ENCODE assay signal across 8 cellular contexts in the genomic region with DNA sequence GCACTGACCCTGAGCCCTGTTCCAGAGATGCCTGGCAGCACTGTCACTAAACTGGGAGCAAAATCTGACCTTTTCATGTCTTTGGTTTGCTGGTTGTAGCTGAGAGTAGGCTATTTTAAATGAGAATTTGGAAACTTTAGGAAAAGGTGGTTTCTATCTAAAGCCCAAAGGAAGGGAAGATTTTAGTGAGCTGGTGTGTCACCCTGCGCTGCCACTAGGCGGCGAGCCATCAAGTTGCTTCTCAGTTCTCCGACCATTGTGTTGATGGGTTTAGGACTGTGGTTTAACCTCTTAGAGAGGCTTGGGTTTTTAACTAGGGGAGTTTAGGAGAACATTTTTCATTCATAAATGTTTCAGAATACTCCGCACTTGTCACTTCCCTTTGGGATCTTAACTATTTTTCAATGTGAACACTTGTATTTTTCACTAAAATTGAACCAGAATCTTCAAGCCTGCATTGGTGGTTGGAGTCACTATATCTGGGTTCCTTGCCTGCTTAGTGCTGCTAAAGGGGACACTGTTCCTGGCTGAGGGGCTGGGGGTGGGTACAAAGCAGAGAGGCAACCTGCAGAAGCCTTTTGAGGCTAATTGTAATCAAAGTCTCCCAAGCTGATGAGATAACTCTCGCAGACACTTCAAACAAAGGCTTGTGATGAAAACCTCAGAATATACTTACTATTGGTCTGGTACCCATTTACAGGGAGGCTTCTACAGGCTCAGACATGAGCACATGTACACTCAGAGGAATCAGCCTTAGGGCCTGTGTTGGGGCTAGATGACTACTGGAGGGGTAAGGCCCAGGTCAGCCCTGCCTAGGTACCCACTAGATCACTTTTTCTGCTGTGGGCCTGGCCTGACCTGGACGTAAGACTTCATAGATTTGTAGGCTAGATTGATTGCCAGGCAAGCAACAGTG. TPM values are rescaled to one million over a fixed set of nuclear protein-coding genes. Genes with fewer than 3 reads are reported as not detected.
DNase-seq lines count a peak whose midpoint lies in the region; ATAC-seq and TF ChIP-seq lines count a peak whose summit lies in the region.

No MANE protein-coding gene starts in this region.

- POLR2A ChIA-PET in activated CD4-positive, alpha-beta T cell treated with anti-CD3 and anti-CD28 coated beads, Interleukin-2, amount 10 ng/mL, durations not matched to agents 7 days and 5 days (lab: Charles Lee): interaction anchor here (0.7 kb wide), 1 partner anchor 1639 kb away, joined by 4 read pairs; no protein-coding TSS in a partner anchor
- POLR2A ChIA-PET in Panc1 (lab: Charles Lee): no interaction called here

- no peak overlapping the region for H3K27ac Mint-ChIP-seq in activated CD4-positive, alpha-beta T cell treated with anti-CD3 and anti-CD28 coated beads, Interleukin-2, amount 10 ng/mL, durations not matched to agents 24 days and 14 days
- H3K27ac Mint-ChIP-seq in activated CD4-positive, alpha-beta T cell treated with anti-CD3 and anti-CD28 coated beads, Interleukin-2, amount 10 ng/mL, durations not matched to agents 7 days and 5 days: no peak overlapping the region

- in situ Hi-C loops in Panc1 (cut with HindIII; ENCODE audit: low pct_unique_long_range_greater_than_20kb, low sequenced_read_pairs): no loop called here

- H3K4me3 ChIP-seq in Panc1 (ENCODE audit: low read depth in 2 of 2, low read length in 2 of 2): no peak overlapping the region
- H3K4me3 ChIP-seq in fibroblast of mammary gland (ENCODE audit: control insufficient read depth, low read depth, low read length): no peak overlapping the region
- H3K4me3 ChIP-seq in smooth muscle cell: no peak overlapping the region

- WGBS in smooth muscle cell (ENCODE audit: low lambda C conversion rate): 43% methylated on average over 7 of the region's 7 CpGs

- H3K4me3 Mint-ChIP-seq in activated CD4-positive, alpha-beta T cell treated with anti-CD3 and anti-CD28 coated beads, Interleukin-2, amount 10 ng/mL, durations not matched to agents 24 days and 14 days: no peak overlapping the region
- no peak overlapping the region for H3K4me3 Mint-ChIP-seq in activated CD4-positive, alpha-beta T cell treated with anti-CD3 and anti-CD28 coated beads, Interleukin-2, amount 10 ng/mL, durations not matched to agents 7 days and 5 days

- TF ChIP-seq CTCF in Panc1 (IDR thresholded peaks at IDR 0.05): peak; percentile 82
- TF ChIP-seq CTCF in fibroblast of mammary gland (conservative IDR thresholded peaks at IDR 0.05; ENCODE audit: control insufficient read depth, insufficient read depth, low read depth, low read length): peak; percentile 81
- TF ChIP-seq CTCF in smooth muscle cell (IDR thresholded peaks at IDR 0.05; ENCODE audit: borderline replicate concordance, insufficient read depth, poor library complexity, severe bottlenecking): peak; percentile 73

- ATAC-seq in Panc1: 0 out of 2 replicates have a peak, but pooled peaks have one; percentile 48
- no peak for ATAC-seq in HG03175 (IDR thresholded peaks at IDR 0.05; ENCODE audit: unreplicated experiment)

- BruUV-seq in Panc1 (replicated peaks; lab: Mats Ljungman, UMichigan): no TSS peak

- peaks cover 13% of the 10 kb centered on the region for H3K79me2 ChIP-seq in smooth muscle cell (ENCODE audit: low read depth)

- H3K27ac ChIP-seq in Panc1 (ENCODE audit: low read length) (no peak overlapping the region), smooth muscle cell (ENCODE audit: low read depth) (peak overlapping the region; percentile 61), substantia nigra (ENCODE audit: low read depth, low read length, poor library complexity, severe bottlenecking) (no peak overlapping the region)

- intact Hi-C loops in activated CD4-positive, alpha-beta T cell treated with anti-CD3 and anti-CD28 coated beads, Interleukin-2, amount 10 ng/mL, durations not matched to agents 24 days and 14 days (cut with micrococcal nuclease): no loop called here
- intact Hi-C loops in Panc1 (cut with micrococcal nuclease; ENCODE audit: unreplicated experiment): no loop called here

- CTCF ChIA-PET in activated CD4-positive, alpha-beta T cell treated with anti-CD3 and anti-CD28 coated beads, Interleukin-2, amount 10 ng/mL, durations not matched to agents 7 days and 5 days (lab: Charles Lee): interaction anchor here (0.6 to 1.8 kb wide), 5 partner anchors 8 to 46 kb away, joined by 3 to 8 read pairs (median 4); partner anchors contain the start of genes EXOSC7 and ZDHHC3
- CTCF ChIA-PET in Panc1 (lab: Charles Lee): interaction anchor here (0.5 kb wide), 1 partner anchor 1677 kb away, joined by 3 read pairs; no protein-coding TSS in a partner anchor

- H3K9me3 ChIP-seq in Panc1 (ENCODE audit: control insufficient read depth, insufficient read depth, low read depth, low read length) (no peaks in the 10 kb centered on the region), smooth muscle cell (replicated peaks; ENCODE audit: low read depth) (no peaks in the 10 kb centered on the region)

- H3K36me3 ChIP-seq in Panc1 (ENCODE audit: control insufficient read depth, insufficient read depth, low read length) (no peaks in the 10 kb centered on the region), smooth muscle cell (ENCODE audit: low read depth) (no peaks in the 10 kb centered on the region)

- no peak overlapping the region for H2AFZ ChIP-seq in smooth muscle cell (ENCODE audit: low read depth)

- H4K20me1 ChIP-seq in smooth muscle cell (ENCODE audit: low read depth): peaks cover 86% of the 10 kb centered on the region

- H3K4me1 Mint-ChIP-seq in activated CD4-positive, alpha-beta T cell treated with anti-CD3 and anti-CD28 coated beads, Interleukin-2, amount 10 ng/mL, durations not matched to agents 24 days and 14 days: peaks cover 46% of the 10 kb centered on the region
- H3K4me1 Mint-ChIP-seq in activated CD4-positive, alpha-beta T cell treated with anti-CD3 and anti-CD28 coated beads, Interleukin-2, amount 10 ng/mL, durations not matched to agents 7 days and 5 days: peaks cover 46% of the 10 kb centered on the region

- no peak overlapping the region for H3K4me2 ChIP-seq in smooth muscle cell

- DNase-seq in activated CD4-positive, alpha-beta T cell treated with anti-CD3 and anti-CD28 coated beads, Interleukin-2, amount 10 ng/mL, durations not matched to agents 24 days and 14 days: peak; percentile 73
- no peak for DNase-seq in activated CD4-positive, alpha-beta T cell treated with anti-CD3 and anti-CD28 coated beads, Interleukin-2, amount 10 ng/mL, durations not matched to agents 7 days and 5 days
- no peak for DNase-seq in Panc1 (ENCODE audit: low read depth, low spot score)
- DNase-seq in fibroblast of mammary gland (ENCODE audit: low read depth): peak; percentile 49
- DNase-seq in smooth muscle cell (lab: John Stamatoyannopoulos, UW; ENCODE audit: unreplicated experiment): no peak
- no peak for DNase-seq in GDM1 (lab: John Stamatoyannopoulos, UW)
- no peak for DNase-seq in substantia nigra (lab: John Stamatoyannopoulos, UW)

- H3K4me1 ChIP-seq in Panc1 (ENCODE audit: control insufficient read depth, insufficient read depth, low read length) (no peaks in the 10 kb centered on the region; the same call in 1 of the 2 replicates), smooth muscle cell (ENCODE audit: low read depth) (peaks cover 4% of the 10 kb centered on the region)

- H3K27me3 ChIP-seq in Panc1 (ENCODE audit: control insufficient read depth, insufficient read depth, low read length): no peaks in the 10 kb centered on the region
- no peaks in the 10 kb centered on the region for H3K27me3 ChIP-seq in smooth muscle cell (ENCODE audit: low read depth)

- H3F3A ChIP-seq in smooth muscle cell (ENCODE audit: low read depth): no peaks in the 10 kb centered on the region

- peaks cover 77% of the 10 kb centered on the region for H3K36me3 Mint-ChIP-seq in activated CD4-positive, alpha-beta T cell treated with anti-CD3 and anti-CD28 coated beads, Interleukin-2, amount 10 ng/mL, durations not matched to agents 24 days and 14 days (ENCODE audit: low read depth)
- H3K36me3 Mint-ChIP-seq in activated CD4-positive, alpha-beta T cell treated with anti-CD3 and anti-CD28 coated beads, Interleukin-2, amount 10 ng/mL, durations not matched to agents 7 days and 5 days (ENCODE audit: low read depth): peaks cover 61% of the 10 kb centered on the region

- no peak overlapping the region for H3K9ac ChIP-seq in smooth muscle cell (ENCODE audit: low read depth)

- no peaks in the 10 kb centered on the region for H3K9me3 Mint-ChIP-seq in activated CD4-positive, alpha-beta T cell treated with anti-CD3 and anti-CD28 coated beads, Interleukin-2, amount 10 ng/mL, durations not matched to agents 24 days and 14 days
- H3K9me3 Mint-ChIP-seq in activated CD4-positive, alpha-beta T cell treated with anti-CD3 and anti-CD28 coated beads, Interleukin-2, amount 10 ng/mL, durations not matched to agents 7 days and 5 days: no peaks in the 10 kb centered on the region

- H3K27me3 Mint-ChIP-seq in activated CD4-positive, alpha-beta T cell treated with anti-CD3 and anti-CD28 coated beads, Interleukin-2, amount 10 ng/mL, durations not matched to agents 24 days and 14 days: no peaks in the 10 kb centered on the region
- no peaks in the 10 kb centered on the region for H3K27me3 Mint-ChIP-seq in activated CD4-positive, alpha-beta T cell treated with anti-CD3 and anti-CD28 coated beads, Interleukin-2, amount 10 ng/mL, durations not matched to agents 7 days and 5 days

RNA-seq across cellular contexts. Expression of gene EXOSC7, which starts 16.8 kb away (rescaled TPM):
- 95.5 and 97.9 TPM in 2 replicates for total RNA-seq in activated CD4-positive, alpha-beta T cell treated with anti-CD3 and anti-CD28 coated beads, Interleukin-2, amount 10 ng/mL, durations not matched to agents 24 days and 14 days
- 10 to 100 TPM; 35.8 to 40.2 TPM for total RNA-seq in activated CD4-positive, alpha-beta T cell treated with anti-CD3 and anti-CD28 coated beads, Interleukin-2, amount 10 ng/mL, durations not matched to agents 7 days and 5 days
- total RNA-seq in Panc1 (2021; ENCODE audit: unreplicated experiment): 38.4 TPM
- 69.9 TPM for polyA plus RNA-seq in Panc1 (2012; ENCODE audit: insufficient read length)
- total RNA-seq in smooth muscle cell: 42.2 and 48.7 TPM in 2 replicates
- 49.0 and 61.2 TPM in 2 replicates for polyA plus RNA-seq in smooth muscle cell

RNA-seq across cellular contexts. Expression of gene ZDHHC3, which starts 16.8 kb away (rescaled TPM):
- total RNA-seq in activated CD4-positive, alpha-beta T cell treated with anti-CD3 and anti-CD28 coated beads, Interleukin-2, amount 10 ng/mL, durations not matched to agents 24 days and 14 days: 42.0 and 46.2 TPM in 2 replicates
- total RNA-seq in activated CD4-positive, alpha-beta T cell treated with anti-CD3 and anti-CD28 coated beads, Interleukin-2, amount 10 ng/mL, durations not matched to agents 7 days and 5 days: 10 to 100 TPM; 47.5 to 50.7 TPM
- total RNA-seq in Panc1 (2021; ENCODE audit: unreplicated experiment) (49.5 TPM), smooth muscle cell (38.2 and 63.7 TPM in 2 replicates)
- polyA plus RNA-seq in Panc1 (2012; ENCODE audit: insufficient read length): 42.3 TPM
- 34.8 and 40.5 TPM in 2 replicates for polyA plus RNA-seq in smooth muscle cell

RNA-seq across cellular contexts. Expression of gene CLEC3B, which starts 33.3 kb away (rescaled TPM):
- total RNA-seq in activated CD4-positive, alpha-beta T cell treated with anti-CD3 and anti-CD28 coated beads, Interleukin-2, amount 10 ng/mL, durations not matched to agents 24 days and 14 days: not detected in 2 replicates
- total RNA-seq in activated CD4-positive, alpha-beta T cell treated with anti-CD3 and anti-CD28 coated beads, Interleukin-2, amount 10 ng/mL, durations not matched to agents 7 days and 5 days: under 1 TPM; 0.30 to 0.37 TPM
- total RNA-seq in Panc1 (2021; ENCODE audit: unreplicated experiment) (not detected), smooth muscle cell (not detected in 2 replicates)
- polyA plus RNA-seq in Panc1 (2012; ENCODE audit: insufficient read length): not detected
- polyA plus RNA-seq in smooth muscle cell: 0.58 TPM in 1 of 2 replicates, not detected in the other

Comparison
In these comparisons a context has a peak if more than half of its experiments do, and no peak if none do; other contexts are left out.
1. DNase-seq: peak in activated CD4-positive, alpha-beta T cell treated with anti-CD3 and anti-CD28 coated beads, Interleukin-2, amount 10 ng/mL, durations not matched to agents 24 days and 14 days (single experiment) and fibroblast of mammary gland (single experiment); none in activated CD4-positive, alpha-beta T cell treated with anti-CD3 and anti-CD28 coated beads, Interleukin-2, amount 10 ng/mL, durations not matched to agents 7 days and 5 days (single experiment), Panc1 (single experiment), smooth muscle cell (single experiment), GDM1 (single experiment) and substantia nigra (0 of 49).
2. Peak in every context shown above with its lines, with median percentiles within 50 percentile points of each other: CTCF ChIP-seq.